Comparison of ENCODE assay signal across 24 cellular contexts in genomic region chr7:109879429-109879828, GRCh38.
DNase-seq lines count a peak whose midpoint lies in the region; ATAC-seq and TF ChIP-seq lines count a peak whose summit lies in the region.
"Had no signal": no experiment of that assay in that cellular context is flagged by ENCODE, and none has a peak within 500 bp of the region (broad histone marks: within the 10 kb centered on the region; RNA-seq: fewer than 3 reads in every experiment).

No MANE protein-coding gene starts in this region.

- H3K36me3 Mint-ChIP-seq in nephron (ENCODE audit: low read depth): no peaks in the 10 kb centered on the region
- H3K36me3 Mint-ChIP-seq: CD4-positive, alpha-beta memory T cell; mesothelial cell of epicardium; naive thymus-derived CD8-positive, alpha-beta T cell had no signal

- no peak overlapping the region for H3K4me3 Mint-ChIP-seq in nephron
- H3K4me3 Mint-ChIP-seq: activated CD8-positive, alpha-beta T cell treated with anti-CD3 and anti-CD28 coated beads, Interleukin-2, amount 10 ng/mL, durations not matched to agents 7 days and 5 days; CD4-positive, alpha-beta memory T cell; mesothelial cell of epicardium; naive thymus-derived CD8-positive, alpha-beta T cell had no signal

- no peaks in the 10 kb centered on the region for H3K27me3 Mint-ChIP-seq in nephron (ENCODE audit: low read depth)
- H3K27me3 Mint-ChIP-seq: CD4-positive, alpha-beta memory T cell had no signal

- intact Hi-C loops in sciatic nerve (cut with DNase I): no loop called here

- DNase-seq in DMS 273 (lab: John Stamatoyannopoulos, UW; ENCODE audit: unreplicated experiment): peak; percentile 44
- no peak for DNase-seq in DMS 273 treated with DMSO at 0.1 percent for 48 hours (lab: John Stamatoyannopoulos, UW)
- peak; percentile 46 for DNase-seq in NCI-H2081 treated with DMSO at 0.1 percent for 48 hours (lab: John Stamatoyannopoulos, UW)
- peak; percentile 17 for DNase-seq in NCI-H526 treated with DMSO at 0.1 percent for 48 hours (lab: John Stamatoyannopoulos, UW)
- DNase-seq in Kasumi-1 (lab: John Stamatoyannopoulos, UW): no peak
- no peak for DNase-seq in MV-4-11 (lab: John Stamatoyannopoulos, UW)
- no peak for DNase-seq in sciatic nerve (ENCODE audit: low spot score)
- DNase-seq: activated CD4-positive, CD25-positive, alpha-beta regulatory T cell treated with anti-CD3 and anti-CD28 coated beads, Interleukin-2, amount 50 U/mL, for 72 hours; activated CD8-positive, alpha-beta T cell treated with anti-CD3 and anti-CD28 coated beads, Interleukin-2, amount 10 ng/mL, durations not matched to agents 7 days and 5 days; activated naive CD4-positive, alpha-beta T cell; CD4-positive, alpha-beta memory T cell; effector memory CD4-positive, alpha-beta T cell; foreskin melanocyte; H7; hippocampal formation; left ventricle myocardium superior; naive thymus-derived CD8-positive, alpha-beta T cell; PC-9; stimulated activated CD4-positive, alpha-beta T cell treated with anti-CD3 and anti-CD28 coated beads, Interleukin-2, amount 100 ng/mL, for 48 hours; stimulated activated naive CD4-positive, alpha-beta T cell; T-helper 1 cell had no signal

- peak overlapping the region; percentile 19 to 76 (median 43) for H3K27ac Mint-ChIP-seq in nephron
- H3K27ac Mint-ChIP-seq: activated CD8-positive, alpha-beta T cell treated with anti-CD3 and anti-CD28 coated beads, Interleukin-2, amount 10 ng/mL, durations not matched to agents 7 days and 5 days; CD4-positive, alpha-beta memory T cell; mesothelial cell of epicardium; naive thymus-derived CD8-positive, alpha-beta T cell had no signal

- peaks cover 19% of the 10 kb centered on the region for H3K4me1 Mint-ChIP-seq in nephron
- H3K4me1 Mint-ChIP-seq: CD4-positive, alpha-beta memory T cell; naive thymus-derived CD8-positive, alpha-beta T cell had no signal

- ATAC-seq in sciatic nerve: no peak
- ATAC-seq: activated CD8-positive, alpha-beta T cell treated with anti-CD3 and anti-CD28 coated beads, Interleukin-2, amount 10 ng/mL, durations not matched to agents 7 days and 5 days; esophagus mucosa; left ventricle myocardium superior; naive thymus-derived CD8-positive, alpha-beta T cell had no signal

- no peaks in the 10 kb centered on the region for H3K9me3 Mint-ChIP-seq in nephron
- H3K9me3 Mint-ChIP-seq: mesothelial cell of epicardium; naive thymus-derived CD8-positive, alpha-beta T cell had no signal

- no peak for TF ChIP-seq CTCF in nephron (IDR thresholded peaks at IDR 0.05; ENCODE audit: unreplicated experiment in 3 of 3)

Comparison
In these comparisons a context has a peak if more than half of its experiments do, and no peak if none do; other contexts are left out.
1. DNase-seq: peak in DMS 273 (single experiment), NCI-H2081 treated with DMSO at 0.1 percent for 48 hours (single experiment) and NCI-H526 treated with DMSO at 0.1 percent for 48 hours (single experiment); none in DMS 273 treated with DMSO at 0.1 percent for 48 hours (single experiment), Kasumi-1 (0 of 2), MV-4-11 (single experiment) and sciatic nerve (single experiment).